In the genomic region with DNA sequence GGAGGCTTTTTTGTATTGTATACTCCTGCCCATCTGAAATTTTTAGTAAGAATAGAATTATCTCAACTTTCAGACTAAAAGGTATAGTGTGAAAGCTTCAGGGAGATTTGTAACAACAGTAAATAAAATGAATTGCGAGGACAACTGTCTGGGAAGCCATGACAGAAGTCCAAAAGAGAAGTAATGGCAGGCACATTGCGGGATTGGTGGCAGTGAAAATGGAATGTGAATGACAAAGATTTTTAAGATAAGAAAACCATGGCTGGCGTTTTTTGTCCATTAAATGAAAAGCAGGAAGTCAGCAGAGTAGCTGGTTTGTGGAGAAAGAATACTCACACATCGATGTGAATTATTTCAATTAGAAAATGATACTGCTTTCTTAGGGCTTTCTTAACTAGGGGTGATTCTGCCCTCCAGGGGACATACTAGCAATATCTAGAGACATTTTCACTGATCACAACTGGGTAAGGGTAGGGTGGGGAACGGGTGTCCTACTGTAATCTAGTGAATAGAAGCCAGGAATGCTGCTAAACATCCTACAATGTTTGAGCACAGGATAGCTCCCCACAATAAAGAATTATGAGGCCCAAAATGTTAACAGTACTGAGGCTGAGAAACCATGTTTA, we compare ENCODE assay signal across 8 cellular contexts. TPM values are rescaled to one million over a fixed set of nuclear protein-coding genes. Genes with fewer than 3 reads are reported as not detected.
DNase-seq lines count a peak whose midpoint lies in the region; ATAC-seq and TF ChIP-seq lines count a peak whose summit lies in the region.

No MANE protein-coding gene starts in this region.

- H3K27ac Mint-ChIP-seq in stimulated activated effector memory CD8-positive, alpha-beta T cell treated with anti-CD3 and anti-CD28 coated beads, Interleukin-12 subunit alpha, Interleukin-12 subunit beta, amount 100 ng/mL, for 72 hours = no peak overlapping the region

- no TSS peak for BruUV-seq in OCI-LY7 (replicated peaks; lab: Mats Ljungman, UMichigan)

- DNase-seq in GM10266 (ENCODE audit: extremely low spot score) (no peak), OCI-LY7 (ENCODE audit: low spot score) (peak; percentile 40), esophagus squamous epithelium (lab: John Stamatoyannopoulos, UW) (no peak), retinal pigment epithelial cell (ENCODE audit: low read depth) (no peak), NCI-H1930 (lab: John Stamatoyannopoulos, UW) (no peak), DMS153 (lab: John Stamatoyannopoulos, UW) (no peak)
- no peak for DNase-seq in effector CD8-positive, alpha-beta T cell (lab: John Stamatoyannopoulos, UW)
- DNase-seq in stimulated activated effector memory CD8-positive, alpha-beta T cell treated with anti-CD3 and anti-CD28 coated beads, Interleukin-12 subunit alpha, Interleukin-12 subunit beta, amount 100 ng/mL, for 72 hours (ENCODE audit: low spot score in 2 of 2) = no peak

- H3K36me3 ChIP-seq in OCI-LY7 (ENCODE audit: insufficient read depth, low read length) = peaks cover 48% of the 10 kb centered on the region
- H3K36me3 ChIP-seq in esophagus squamous epithelium = no peaks in the 10 kb centered on the region

- peak; percentile 30 for TF ChIP-seq CTCF in GM10266 (IDR thresholded peaks at IDR 0.05; ENCODE audit: control insufficient read depth, insufficient read depth, low read depth, missing control alignments)
- peak; percentile 61 for TF ChIP-seq CTCF in OCI-LY7 (conservative IDR thresholded peaks at IDR 0.05; ENCODE audit: low read length)
- TF ChIP-seq CTCF in esophagus squamous epithelium (IDR thresholded peaks at IDR 0.05) = no peak
- TF ChIP-seq CTCF in retinal pigment epithelial cell (conservative IDR thresholded peaks at IDR 0.05; ENCODE audit: low read depth, low read length) = no peak

- H3K4me3 ChIP-seq in OCI-LY7 (ENCODE audit: low read depth, low read length, poor library complexity, severe bottlenecking) = peak overlapping the region; percentile 93
- peak overlapping the region in 3 of 4 donors; percentile 61 to 94 (median 77) for H3K4me3 ChIP-seq in esophagus squamous epithelium
- peak overlapping the region; percentile 96 for H3K4me3 ChIP-seq in retinal pigment epithelial cell (ENCODE audit: low read length)

- intact Hi-C loops in OCI-LY7 (cut with micrococcal nuclease; ENCODE audit: unreplicated experiment) = loop anchor here (5.0 to 10.0 kb wide), 2 partner anchors 214 to 656 kb away; a partner anchor contains a TSS
- intact Hi-C loops in esophagus squamous epithelium (cut with DNase I) = loop anchor here (10.0 kb wide), 1 partner anchor 424 kb away; no protein-coding TSS in a partner anchor

- no peaks in the 10 kb centered on the region for H3K27me3 ChIP-seq in esophagus squamous epithelium

- no peaks in the 10 kb centered on the region for H3K9me2 ChIP-seq in OCI-LY7 (ENCODE audit: insufficient read depth, low read length)

- peaks cover 92% of the 10 kb centered on the region for H3K79me2 ChIP-seq in OCI-LY7 (ENCODE audit: insufficient read depth, low read depth, low read length)

- H4K20me1 ChIP-seq in OCI-LY7 (ENCODE audit: insufficient read depth, low read length) = peaks cover 38% of the 10 kb centered on the region

- peaks cover 47% of the 10 kb centered on the region for H3K4me1 Mint-ChIP-seq in stimulated activated effector memory CD8-positive, alpha-beta T cell treated with anti-CD3 and anti-CD28 coated beads, Interleukin-12 subunit alpha, Interleukin-12 subunit beta, amount 100 ng/mL, for 72 hours

- H3K4me1 ChIP-seq in OCI-LY7 (ENCODE audit: insufficient read depth, low read length, poor library complexity, severe bottlenecking) (peaks cover 29% of the 10 kb centered on the region), esophagus squamous epithelium (peaks cover 6 to 58% (median 18%) of the 10 kb centered on the region in 3 donors)

- WGBS in esophagus squamous epithelium, 2 donors = 37 to 39% methylated on average over 5 of the region's 5 CpGs

- TF ChIP-seq POLR2A in esophagus squamous epithelium (IDR thresholded peaks at IDR 0.05) = no peak

- H3K36me3 Mint-ChIP-seq in stimulated activated effector memory CD8-positive, alpha-beta T cell treated with anti-CD3 and anti-CD28 coated beads, Interleukin-12 subunit alpha, Interleukin-12 subunit beta, amount 100 ng/mL, for 72 hours = peaks cover 56% of the 10 kb centered on the region

- H3K4me3 Mint-ChIP-seq in stimulated activated effector memory CD8-positive, alpha-beta T cell treated with anti-CD3 and anti-CD28 coated beads, Interleukin-12 subunit alpha, Interleukin-12 subunit beta, amount 100 ng/mL, for 72 hours = no peak overlapping the region

- peak overlapping the region; percentile 90 for H3K27ac ChIP-seq in OCI-LY7 (ENCODE audit: low read depth, low read length, poor library complexity, severe bottlenecking)
- peak overlapping the region in 2 of 4 donors; percentile 96 to 98 for H3K27ac ChIP-seq in esophagus squamous epithelium

- peak overlapping the region; percentile 96 for H3K4me2 ChIP-seq in OCI-LY7 (ENCODE audit: low read length)

- no peak overlapping the region; the same call in 1 of the 2 replicates for H2AFZ ChIP-seq in OCI-LY7 (ENCODE audit: low read length)

- CTCF ChIA-PET in OCI-LY7 (lab: Charles Lee; ENCODE audit: unreplicated experiment) = no interaction called here

- POLR2A ChIA-PET in OCI-LY7 (lab: Charles Lee) = interaction anchor here (0.6 to 1.4 kb wide), 4 partner anchors 16 to 678 kb away, joined by 3 to 4 read pairs (median 4); no protein-coding TSS in a partner anchor

- no peak for ATAC-seq in stimulated activated effector memory CD8-positive, alpha-beta T cell treated with anti-CD3 and anti-CD28 coated beads, Interleukin-12 subunit alpha, Interleukin-12 subunit beta, amount 100 ng/mL, for 72 hours

- H3K9me3 ChIP-seq in OCI-LY7 (ENCODE audit: low read length) (no peaks in the 10 kb centered on the region), esophagus squamous epithelium (no peaks in the 10 kb centered on the region)

- H3K9me3 Mint-ChIP-seq in stimulated activated effector memory CD8-positive, alpha-beta T cell treated with anti-CD3 and anti-CD28 coated beads, Interleukin-12 subunit alpha, Interleukin-12 subunit beta, amount 100 ng/mL, for 72 hours = no peaks in the 10 kb centered on the region

RNA-seq across cellular contexts. Expression of a gene that starts 1.6 kb away (rescaled TPM):
- 19.2 and 22.6 TPM in 2 replicates for total RNA-seq in OCI-LY7 (2014; rRNA removed; shearing (Covaris generic))
- total RNA-seq in OCI-LY7 (2022) (26.9 and 35.8 TPM in 2 replicates), esophagus squamous epithelium (10 to 100 TPM in 2 of 4 donors, 1 to 10 TPM in 2; 8.2 to 15.6 (median 11.7) TPM)

RNA-seq across cellular contexts. Expression of a gene that starts 2.0 kb away (rescaled TPM):
- 125 and 147 TPM in 2 replicates for total RNA-seq in OCI-LY7 (2014; rRNA removed; shearing (Covaris generic))
- 159 and 187 TPM in 2 replicates for total RNA-seq in OCI-LY7 (2022)
- 10 to 100 TPM; 13.9 to 52.6 (median 21.7) TPM for total RNA-seq in esophagus squamous epithelium

Comparison
In these comparisons a context has a peak if more than half of its experiments do, and no peak if none do; other contexts are left out.
1. CTCF ChIP-seq: peak in GM10266 (single experiment) and OCI-LY7 (single experiment); none in esophagus squamous epithelium (0 of 6) and retinal pigment epithelial cell (single experiment).
2. Peak in every context shown above with its lines, with median percentiles within 50 percentile points of each other: H3K4me3 ChIP-seq.